20 cellular contexts compared by ENCODE assay signal in genomic region chr6:157432861-157433260, GRCh38. TPM values are rescaled to one million over a fixed set of nuclear protein-coding genes. Genes with fewer than 3 reads are reported as not detected.
DNase-seq lines count a peak whose midpoint lies in the region; ATAC-seq and TF ChIP-seq lines count a peak whose summit lies in the region.
"Had no signal": no experiment of that assay in that cellular context is flagged by ENCODE, and none has a peak within 500 bp of the region (broad histone marks: within the 10 kb centered on the region; RNA-seq: fewer than 3 reads in every experiment).

No MANE protein-coding gene starts in this region.

- H3K4me1 ChIP-seq in heart right ventricle, result peaks cover 8 to 95% (median 57%) of the 10 kb centered on the region in 9 donors
- H3K4me1 ChIP-seq in parathyroid adenoma, result peaks cover 70% of the 10 kb centered on the region
- H3K4me1 ChIP-seq: BLaER1 treated with 17β-estradiol and CSF1 and Interleukin-3, amounts not matched to agents 10 nM and 100 nM had no signal

- H3K27me3 ChIP-seq in heart right ventricle (no peaks in the 10 kb centered on the region), parathyroid adenoma (ENCODE audit: control insufficient read depth, insufficient read depth, low read length) (no peaks in the 10 kb centered on the region)
- H3K27me3 ChIP-seq: BLaER1 treated with 17β-estradiol and CSF1 and Interleukin-3, amounts not matched to agents 10 nM and 100 nM had no signal

- no peak overlapping the region for H3K4me2 ChIP-seq in parathyroid adenoma (ENCODE audit: low read length)
- H3K4me2 ChIP-seq: BLaER1 treated with 17β-estradiol and CSF1 and Interleukin-3, amounts not matched to agents 10 nM and 100 nM had no signal

- ATAC-seq in heart right ventricle, result no peak
- no peak for ATAC-seq in left ventricle myocardium superior
- ATAC-seq: HCT116, Panc1 had no signal

- H3K4me1 Mint-ChIP-seq in activated CD4-positive, alpha-beta memory T cell treated with anti-CD3 and anti-CD28 coated beads, Interleukin-2, amount 10 ng/mL, durations not matched to agents 7 days and 5 days, result peaks cover 14% of the 10 kb centered on the region

- no peaks in the 10 kb centered on the region for H3K27me3 Mint-ChIP-seq in activated CD4-positive, alpha-beta memory T cell treated with anti-CD3 and anti-CD28 coated beads, Interleukin-2, amount 10 ng/mL, durations not matched to agents 7 days and 5 days
- H3K27me3 Mint-ChIP-seq: CD4-positive, alpha-beta T cell had no signal

- H3K9me3 Mint-ChIP-seq in activated CD4-positive, alpha-beta memory T cell treated with anti-CD3 and anti-CD28 coated beads, Interleukin-2, amount 10 ng/mL, durations not matched to agents 7 days and 5 days, result no peaks in the 10 kb centered on the region
- H3K9me3 Mint-ChIP-seq: CD4-positive, alpha-beta T cell had no signal

- H3K9me3 ChIP-seq in heart right ventricle (no peaks in the 10 kb centered on the region), parathyroid adenoma (ENCODE audit: control insufficient read depth, low read length) (no peaks in the 10 kb centered on the region)
- H3K9me3 ChIP-seq: BLaER1 treated with 17β-estradiol and CSF1 and Interleukin-3, amounts not matched to agents 10 nM and 100 nM had no signal

- TF ChIP-seq CTCF in heart right ventricle (IDR thresholded peaks at IDR 0.05), result no peak
- TF ChIP-seq CTCF in parathyroid adenoma (IDR thresholded peaks at IDR 0.05), result no peak

- 94 to 95% methylated on average over 11 of the region's 11 CpGs for WGBS in heart right ventricle, 2 donors

- intact Hi-C loops in heart right ventricle (cut with DNase I) (loop anchor here in 3 of 10 donors (2.0 to 10.0 kb wide), 3 partner anchors 51 to 108 kb away; partner anchors contain the start of genes ZDHHC14 (in 2 of the 3) and TMEM242 (in 1 of the 3)), left ventricle myocardium superior (cut with micrococcal nuclease) (no loop called here), posterior vena cava (cut with DNase I) (no loop called here)

- peak overlapping the region in 8 of 10 donors; percentile 50 to 91 (median 78) for H3K27ac ChIP-seq in heart right ventricle
- H3K27ac ChIP-seq in angular gyrus (ENCODE audit: low read depth, low read length), result peak overlapping the region; percentile 19
- H3K27ac ChIP-seq in parathyroid adenoma, result peak overlapping the region; percentile 92
- H3K27ac ChIP-seq: BLaER1 treated with 17β-estradiol and CSF1 and Interleukin-3, amounts not matched to agents 10 nM and 100 nM; RWPE1; SK-N-MC had no signal

- POLR2A ChIA-PET in activated CD4-positive, alpha-beta memory T cell treated with anti-CD3 and anti-CD28 coated beads, Interleukin-2, amount 10 ng/mL, durations not matched to agents 7 days and 5 days (lab: Charles Lee), result interaction anchor here (2.0 kb wide), 1 partner anchor 11 kb away, joined by 7 read pairs; no protein-coding TSS in a partner anchor

- DNase-seq in heart right ventricle (no peak), left ventricle myocardium superior (no peak), posterior vena cava (ENCODE audit: low spot score) (no peak), NCI-H2029 (lab: John Stamatoyannopoulos, UW) (no peak)
- no peak for DNase-seq in activated CD4-positive, alpha-beta memory T cell treated with anti-CD3 and anti-CD28 coated beads, Interleukin-2, amount 10 ng/mL, durations not matched to agents 7 days and 5 days
- DNase-seq: AML-193; CD4-positive, alpha-beta T cell; DND-41; NCI-H1048; NCI-H1417; NCI-H1694; NCI-H2227 treated with DMSO at 0.1 percent for 48 hours; SIG-M5 had no signal

- no peak overlapping the region for H3K27ac Mint-ChIP-seq in activated CD4-positive, alpha-beta memory T cell treated with anti-CD3 and anti-CD28 coated beads, Interleukin-2, amount 10 ng/mL, durations not matched to agents 7 days and 5 days
- H3K27ac Mint-ChIP-seq: CD4-positive, alpha-beta T cell had no signal

- H3K4me3 Mint-ChIP-seq in activated CD4-positive, alpha-beta memory T cell treated with anti-CD3 and anti-CD28 coated beads, Interleukin-2, amount 10 ng/mL, durations not matched to agents 7 days and 5 days, result no peak overlapping the region
- H3K4me3 Mint-ChIP-seq: CD4-positive, alpha-beta T cell had no signal

- CTCF ChIA-PET in activated CD4-positive, alpha-beta memory T cell treated with anti-CD3 and anti-CD28 coated beads, Interleukin-2, amount 10 ng/mL, durations not matched to agents 7 days and 5 days (lab: Charles Lee), result no interaction called here

- no peak overlapping the region for H3K4me3 ChIP-seq in heart right ventricle
- no peak overlapping the region for H3K4me3 ChIP-seq in parathyroid adenoma (ENCODE audit: low read depth, low read length)
- H3K4me3 ChIP-seq: BLaER1 treated with 17β-estradiol and CSF1 and Interleukin-3, amounts not matched to agents 10 nM and 100 nM; SK-N-MC had no signal

- no peaks in the 10 kb centered on the region for H3K36me3 Mint-ChIP-seq in activated CD4-positive, alpha-beta memory T cell treated with anti-CD3 and anti-CD28 coated beads, Interleukin-2, amount 10 ng/mL, durations not matched to agents 7 days and 5 days (ENCODE audit: low read depth)

- H2AFZ ChIP-seq in parathyroid adenoma, result peak overlapping the region; percentile 17

- H3K36me3 ChIP-seq in heart right ventricle (no peaks in the 10 kb centered on the region), parathyroid adenoma (ENCODE audit: control insufficient read depth, insufficient read depth, low read length) (no peaks in the 10 kb centered on the region)
- H3K36me3 ChIP-seq: BLaER1 treated with 17β-estradiol and CSF1 and Interleukin-3, amounts not matched to agents 10 nM and 100 nM had no signal

- no peaks in the 10 kb centered on the region for H3K79me2 ChIP-seq in parathyroid adenoma

- H3K9ac ChIP-seq in parathyroid adenoma, result no peak overlapping the region
- H3K9ac ChIP-seq: BLaER1 treated with 17β-estradiol and CSF1 and Interleukin-3, amounts not matched to agents 10 nM and 100 nM had no signal

RNA-seq across cellular contexts. Expression of gene ZDHHC14, which starts 51.9 kb away (rescaled TPM):
- total RNA-seq in heart right ventricle (10 to 100 TPM in 9 of 10 donors, 1 to 10 TPM in 1; 9.1 to 31.2 (median 16.3) TPM), left ventricle myocardium superior (10.0 TPM), posterior vena cava (10 to 100 TPM; 12.2 to 14.8 TPM)
- 1 to 10 TPM; 7.7 to 9.9 TPM for polyA plus RNA-seq in heart right ventricle
- 1 to 10 TPM; 8.1 to 8.7 TPM for total RNA-seq in activated CD4-positive, alpha-beta memory T cell treated with anti-CD3 and anti-CD28 coated beads, Interleukin-2, amount 10 ng/mL, durations not matched to agents 7 days and 5 days

Comparison
In these comparisons a context has a peak if more than half of its experiments do, and no peak if none do; other contexts are left out.
1. H3K27ac ChIP-seq: peak in every context shown above with its lines; median percentile 92 in parathyroid adenoma; 78 in heart right ventricle; 19 in angular gyrus.